Comparison of ENCODE assay signal across 1 cellular context in the genomic region with DNA sequence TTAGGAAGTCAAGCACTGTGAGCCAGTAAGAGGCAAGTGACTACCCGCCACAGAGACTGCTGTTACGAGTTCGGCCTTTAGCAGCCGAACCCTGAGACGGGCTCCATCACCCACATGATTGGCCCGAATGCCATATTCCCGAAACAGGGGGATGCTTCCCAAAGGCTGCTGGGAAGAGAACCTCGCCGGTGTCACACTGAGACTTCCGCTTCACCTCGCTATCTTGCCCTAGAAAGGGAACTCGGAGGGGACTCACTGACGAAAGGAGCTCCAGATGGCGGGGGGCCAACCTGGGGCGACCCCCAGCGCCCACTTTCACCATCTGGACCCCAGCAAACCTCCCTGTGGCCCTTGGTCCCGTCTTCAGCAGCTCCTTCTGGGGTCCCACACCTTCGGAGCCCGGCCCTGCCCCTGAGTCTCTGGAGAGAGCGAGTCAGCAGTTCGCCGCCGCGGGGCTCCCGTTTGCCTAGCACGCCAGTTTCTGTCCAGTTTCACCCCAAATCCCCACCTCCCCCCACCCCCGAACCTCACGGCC.
TF ChIP-seq lines count a peak whose summit lies in the region.

No MANE protein-coding gene starts in this region.

TF ChIP-seq in endothelial cell of umbilical vein, 7 proteins besides CTCF, POLR2A, EP300 and RAD21 (continued from another document):
- TF ChIP-seq GATA2 (IDR thresholded peaks at IDR 0.05; ENCODE audit: insufficient read depth, insufficient read length, low read depth, low read length) (no peak), POLR2AphosphoS5 (IDR thresholded peaks at IDR 0.05; ENCODE audit: insufficient read depth, low read depth, low read length) (no peak), EZH2 (IDR thresholded peaks at IDR 0.05; ENCODE audit: borderline replicate concordance, low read depth, low read length, severe bottlenecking) (no peak)
- TF ChIP-seq, protein P1, sequence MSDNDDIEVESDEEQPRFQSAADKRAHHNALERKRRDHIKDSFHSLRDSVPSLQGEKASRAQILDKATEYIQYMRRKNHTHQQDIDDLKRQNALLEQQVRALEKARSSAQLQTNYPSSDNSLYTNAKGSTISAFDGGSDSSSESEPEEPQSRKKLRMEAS (IDR thresholded peaks at IDR 0.05; ENCODE audit: insufficient read depth, insufficient read length) = no peak
